8 cellular contexts compared by ENCODE assay signal in genomic region chr17:77373298-77374169, GRCh38.
DNase-seq lines count a peak whose midpoint lies in the region; ATAC-seq, FAIRE-seq and TF ChIP-seq lines count a peak whose summit lies in the region.

No MANE protein-coding gene starts in this region.

- H3K4me1 ChIP-seq in heart left ventricle (peaks cover 11 to 83% (median 78%) of the 10 kb centered on the region in 12 donors), rectal smooth muscle tissue (ENCODE audit: control insufficient read depth, insufficient read depth, low read length) (peaks cover 62% of the 10 kb centered on the region)

- peak overlapping the region; percentile 88 for H3K4me3 Mint-ChIP-seq in activated T-helper 2 cell treated with anti-CD3 and anti-CD28 coated beads, Interferon-gamma antibody, Interleukin-2, Interleukin-4, amounts not matched to agents 10 μg/mL and 5 μg/mL and 100 μg/mL, durations not matched to agents 14 hours and 24 hours and 36 hours (ENCODE audit: low read depth)

- ATAC-seq in HG03442 (IDR thresholded peaks at IDR 0.05; ENCODE audit: unreplicated experiment) (peak; percentile 22), heart left ventricle (peak; percentile 4 to 33 (median 11))

- WGBS in heart left ventricle, 4 donors: 0 to 1% (median 1%) methylated on average over 29 to 90 of the region's 90 CpGs

- no peaks in the 10 kb centered on the region for H3K9me3 ChIP-seq in heart left ventricle

- peak overlapping the region; percentile 96 for H3K27ac Mint-ChIP-seq in activated T-helper 2 cell treated with anti-CD3 and anti-CD28 coated beads, Interferon-gamma antibody, Interleukin-2, Interleukin-4, amounts not matched to agents 10 μg/mL and 5 μg/mL and 100 μg/mL, durations not matched to agents 14 hours and 24 hours and 36 hours

- TF ChIP-seq CTCF in heart left ventricle (IDR thresholded peaks at IDR 0.05): no peak

- peaks cover 52% of the 10 kb centered on the region for H3K4me1 Mint-ChIP-seq in activated T-helper 2 cell treated with anti-CD3 and anti-CD28 coated beads, Interferon-gamma antibody, Interleukin-2, Interleukin-4, amounts not matched to agents 10 μg/mL and 5 μg/mL and 100 μg/mL, durations not matched to agents 14 hours and 24 hours and 36 hours (ENCODE audit: low read depth)

- H3K27me3 Mint-ChIP-seq in activated T-helper 2 cell treated with anti-CD3 and anti-CD28 coated beads, Interferon-gamma antibody, Interleukin-2, Interleukin-4, amounts not matched to agents 10 μg/mL and 5 μg/mL and 100 μg/mL, durations not matched to agents 14 hours and 24 hours and 36 hours (ENCODE audit: low read depth): no peaks in the 10 kb centered on the region

- H3K4me3 ChIP-seq in heart left ventricle (peak overlapping the region; percentile 66 to 98 (median 88)), rectal smooth muscle tissue (ENCODE audit: low read length) (peak overlapping the region; percentile 84)

- H3K27me3 ChIP-seq in heart left ventricle (no peaks in the 10 kb centered on the region), rectal smooth muscle tissue (ENCODE audit: control insufficient read depth, insufficient read depth, low read length) (no peaks in the 10 kb centered on the region)

- intact Hi-C loops in activated T-helper 2 cell treated with anti-CD3 and anti-CD28 coated beads, Interferon-gamma antibody, Interleukin-2, Interleukin-4, amounts not matched to agents 10 μg/mL and 5 μg/mL and 100 μg/mL, durations not matched to agents 14 hours and 24 hours and 36 hours (cut with micrococcal nuclease): loop anchor here (1.0 to 10.0 kb wide), 4 partner anchors 16 to 581 kb away; partner anchors contain the start of gene TNRC6C
- intact Hi-C loops in heart left ventricle (cut with DNase I): loop anchor here in 9 of 10 donors (2.0 to 10.0 kb wide), 6 partner anchors 15 to 54 kb away; no protein-coding TSS in a partner anchor

- H3K36me3 ChIP-seq in heart left ventricle (no peaks in the 10 kb centered on the region), rectal smooth muscle tissue (ENCODE audit: control insufficient read depth, insufficient read depth, low read length) (no peaks in the 10 kb centered on the region)

- DNase-seq in GM12892 (ENCODE audit: insufficient read length): peak; percentile 63
- peak; percentile 49 for DNase-seq in activated T-helper 2 cell treated with anti-CD3 and anti-CD28 coated beads, Interferon-gamma antibody, Interleukin-2, Interleukin-4, amounts not matched to agents 10 μg/mL and 5 μg/mL and 100 μg/mL, durations not matched to agents 14 hours and 24 hours and 36 hours (ENCODE audit: low spot score)
- peak in 4 of 5 donors; percentile 60 to 82 (median 67) for DNase-seq in heart left ventricle
- no peak for DNase-seq in NCI-H345 treated with DMSO at 0.1 percent for 48 hours (lab: John Stamatoyannopoulos, UW; ENCODE audit: unreplicated experiment)
- no peak for DNase-seq in NCI-H187 treated with DMSO at 0.1 percent for 48 hours (lab: John Stamatoyannopoulos, UW)
- DNase-seq in NCI-H1436 (lab: John Stamatoyannopoulos, UW): no peak

- FAIRE-seq in GM12892 (lab: Jason Lieb, UNC): no peak

- H3K36me3 Mint-ChIP-seq in activated T-helper 2 cell treated with anti-CD3 and anti-CD28 coated beads, Interferon-gamma antibody, Interleukin-2, Interleukin-4, amounts not matched to agents 10 μg/mL and 5 μg/mL and 100 μg/mL, durations not matched to agents 14 hours and 24 hours and 36 hours (ENCODE audit: low read depth): peaks cover 18% of the 10 kb centered on the region

- TF ChIP-seq POLR2A in GM12892 (IDR thresholded peaks at IDR 0.05; ENCODE audit: low read depth, low read length) (no peak), heart left ventricle (IDR thresholded peaks at IDR 0.05) (no peak)

- H3K9me3 Mint-ChIP-seq in activated T-helper 2 cell treated with anti-CD3 and anti-CD28 coated beads, Interferon-gamma antibody, Interleukin-2, Interleukin-4, amounts not matched to agents 10 μg/mL and 5 μg/mL and 100 μg/mL, durations not matched to agents 14 hours and 24 hours and 36 hours: no peaks in the 10 kb centered on the region

- H3K9ac ChIP-seq in rectal smooth muscle tissue (ENCODE audit: low read length): peak overlapping the region; percentile 75

- H3K27ac ChIP-seq in heart left ventricle (peak overlapping the region; percentile 92 to 99 (median 95)), rectal smooth muscle tissue (ENCODE audit: low read depth, low read length) (peak overlapping the region; percentile 89)

Comparison
In these comparisons a context has a peak if more than half of its experiments do, and no peak if none do; other contexts are left out.
1. DNase-seq: peak in GM12892 (single experiment), activated T-helper 2 cell treated with anti-CD3 and anti-CD28 coated beads, Interferon-gamma antibody, Interleukin-2, Interleukin-4, amounts not matched to agents 10 μg/mL and 5 μg/mL and 100 μg/mL, durations not matched to agents 14 hours and 24 hours and 36 hours (single experiment) and heart left ventricle (4 of 5); none in NCI-H345 treated with DMSO at 0.1 percent for 48 hours (single experiment), NCI-H187 treated with DMSO at 0.1 percent for 48 hours (single experiment) and NCI-H1436 (single experiment).